ENCODE assay signal across 8 cellular contexts in the genomic region with DNA sequence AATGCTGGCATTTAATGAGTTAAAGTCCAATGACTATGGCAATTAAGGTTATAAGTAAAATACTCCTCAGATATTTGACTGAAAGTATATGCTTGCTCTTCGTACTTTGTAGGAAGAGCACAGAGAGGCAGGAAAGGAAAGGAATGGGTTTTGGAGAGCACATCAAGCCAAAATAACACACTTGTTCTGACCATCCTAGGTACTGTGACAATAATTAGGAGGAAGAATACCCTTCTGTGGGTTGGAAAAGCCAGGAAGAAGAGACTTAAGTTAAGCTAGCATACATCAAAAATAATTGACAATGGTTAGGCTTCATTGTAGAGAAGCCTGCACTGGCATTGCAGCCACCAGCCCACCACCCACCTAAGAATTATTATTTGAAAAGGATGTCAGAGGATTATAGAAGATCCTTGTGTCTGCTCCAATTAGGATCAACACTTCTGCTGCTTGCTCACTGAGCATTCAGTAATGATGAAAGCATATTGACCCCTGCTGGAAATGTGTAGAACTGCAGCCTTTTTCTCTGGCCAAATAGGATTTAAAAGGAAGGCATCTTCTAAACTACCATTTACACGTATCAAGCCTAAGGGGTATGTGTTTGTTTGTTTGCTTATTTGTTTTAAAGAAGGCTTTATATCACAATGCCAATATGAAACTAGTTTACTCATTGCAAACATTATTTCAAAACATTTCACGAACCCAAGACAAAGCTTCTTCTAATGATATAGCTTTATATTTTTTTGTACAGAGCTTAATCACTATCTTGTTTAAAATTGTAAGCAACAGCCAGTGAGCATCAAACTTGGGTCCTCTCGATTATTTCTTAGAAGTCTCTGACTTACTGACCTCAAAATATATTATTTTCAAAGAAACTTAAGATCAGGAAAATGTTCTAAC.
DNase-seq lines count a peak whose midpoint lies in the region; ATAC-seq and TF ChIP-seq lines count a peak whose summit lies in the region.

No MANE protein-coding gene starts in this region.

- POLR2A ChIA-PET in Caco-2 (lab: Charles Lee) = no interaction called here
- POLR2A ChIA-PET in naive thymus-derived CD8-positive, alpha-beta T cell (lab: Charles Lee) = no interaction called here

- H3K27ac ChIP-seq in esophagus muscularis mucosa (replicated peaks in 1 of 4) (no peak overlapping the region), tibial nerve (no peak overlapping the region)

- no peaks in the 10 kb centered on the region for H3K4me1 Mint-ChIP-seq in Caco-2 (ENCODE audit: low read depth, unreplicated experiment)
- peaks cover 0 to 2% (median 0%) of the 10 kb centered on the region in 4 donors for H3K4me1 Mint-ChIP-seq in naive thymus-derived CD8-positive, alpha-beta T cell

- CTCF ChIA-PET in Caco-2 (lab: Charles Lee) = interaction anchor here (0.6 kb wide), 1 partner anchor 285 kb away, joined by 3 read pairs; no protein-coding TSS in a partner anchor

- no TSS peak for BruUV-seq in Caco-2 (replicated peaks; lab: Mats Ljungman, UMichigan)

- H3K4me3 ChIP-seq in Caco-2 (ENCODE audit: low read depth, low read length) = no peak overlapping the region
- peak overlapping the region in 1 of 4 donors; percentile 13 for H3K4me3 ChIP-seq in esophagus muscularis mucosa
- no peak overlapping the region for H3K4me3 ChIP-seq in tibial nerve

- 26% methylated on average over 4 of the region's 4 CpGs for WGBS in esophagus muscularis mucosa
- WGBS in tibial nerve, 2 donors = 24 to 30% methylated on average over 4 of the region's 4 CpGs

- TF ChIP-seq CTCF in Caco-2 (IDR thresholded peaks at IDR 0.05; ENCODE audit: insufficient read depth in 1 of 2, low read depth in 1 of 2, low read length in 1 of 2, severe bottlenecking in 1 of 2, unreplicated experiment in 1 of 2) (peak; percentile 73 to 80), esophagus muscularis mucosa (IDR thresholded peaks at IDR 0.05) (peak; percentile 88 to 93 (median 89)), tibial nerve (IDR thresholded peaks at IDR 0.05) (peak; percentile 72 to 88 (median 83))

- TF ChIP-seq POLR2A in esophagus muscularis mucosa (IDR thresholded peaks at IDR 0.05; ENCODE audit: low read depth) (no peak), tibial nerve (IDR thresholded peaks at IDR 0.05) (no peak)

- intact Hi-C loops in Caco-2 (cut with micrococcal nuclease; ENCODE audit: unreplicated experiment) = loop anchor here (1.0 kb wide), 3 partner anchors 167 to 845 kb away; no protein-coding TSS in a partner anchor
- intact Hi-C loops in esophagus muscularis mucosa (cut with DNase I) = loop anchor here (5.0 kb wide), 1 partner anchor 793 kb away; no protein-coding TSS in a partner anchor

- no peaks in the 10 kb centered on the region for H3K9me3 Mint-ChIP-seq in Caco-2 (ENCODE audit: unreplicated experiment)
- peaks cover 0 to 4% (median 0%) of the 10 kb centered on the region in 9 donors for H3K9me3 Mint-ChIP-seq in naive thymus-derived CD8-positive, alpha-beta T cell

- H3K9me3 ChIP-seq in Caco-2 (no peaks in the 10 kb centered on the region), esophagus muscularis mucosa (no peaks in the 10 kb centered on the region), tibial nerve (no peaks in the 10 kb centered on the region)

- no peaks in the 10 kb centered on the region for H3K36me3 Mint-ChIP-seq in Caco-2 (ENCODE audit: insufficient read depth, unreplicated experiment)
- H3K36me3 Mint-ChIP-seq in naive thymus-derived CD8-positive, alpha-beta T cell = peaks cover 0 to 4% (median 0%) of the 10 kb centered on the region in 3 donors

- peaks cover 2% of the 10 kb centered on the region for H3K27me3 Mint-ChIP-seq in Caco-2 (ENCODE audit: insufficient read depth, unreplicated experiment)
- peaks cover 0 to 4% (median 2%) of the 10 kb centered on the region in 5 donors for H3K27me3 Mint-ChIP-seq in naive thymus-derived CD8-positive, alpha-beta T cell

- ATAC-seq in GM19372 (IDR thresholded peaks at IDR 0.05; ENCODE audit: low read depth, unreplicated experiment) (peak; percentile 78), HG03469 (IDR thresholded peaks at IDR 0.05; ENCODE audit: unreplicated experiment) (peak; percentile 81)
- peak; percentile 52 to 67 for ATAC-seq in naive thymus-derived CD8-positive, alpha-beta T cell

- H3K4me1 ChIP-seq in Caco-2 = no peaks in the 10 kb centered on the region
- peaks cover 3 to 18% (median 15%) of the 10 kb centered on the region in 4 donors for H3K4me1 ChIP-seq in esophagus muscularis mucosa
- peaks cover 0 to 3% (median 0%) of the 10 kb centered on the region in 4 donors for H3K4me1 ChIP-seq in tibial nerve

- H3K4me3 Mint-ChIP-seq in Caco-2 (ENCODE audit: unreplicated experiment) = no peak overlapping the region
- no peak overlapping the region for H3K4me3 Mint-ChIP-seq in naive thymus-derived CD8-positive, alpha-beta T cell

- H3K36me3 ChIP-seq in Caco-2 (ENCODE audit: control insufficient read depth, insufficient read depth, low read length) = no peaks in the 10 kb centered on the region
- H3K36me3 ChIP-seq in esophagus muscularis mucosa = no peaks in the 10 kb centered on the region
- no peaks in the 10 kb centered on the region for H3K36me3 ChIP-seq in tibial nerve

- no peak overlapping the region for H3K27ac Mint-ChIP-seq in Caco-2 (ENCODE audit: unreplicated experiment)
- no peak overlapping the region for H3K27ac Mint-ChIP-seq in naive thymus-derived CD8-positive, alpha-beta T cell

- peak; percentile 47 to 66 for DNase-seq in Caco-2
- peak; percentile 67 for DNase-seq in NCI-H446 treated with DMSO at 0.1 percent for 48 hours (lab: John Stamatoyannopoulos, UW)
- peak; percentile 12 to 18 for DNase-seq in activated CD4-positive, alpha-beta T cell treated with anti-CD3 and anti-CD28 coated beads, Interleukin-2, amount 50 U/mL, for 4 hours
- DNase-seq in esophagus muscularis mucosa (ENCODE audit: extremely low spot score) = no peak
- peak in 9 of 10 donors; percentile 2 to 70 (median 48) for DNase-seq in naive thymus-derived CD8-positive, alpha-beta T cell
- peak; percentile 33 to 83 for DNase-seq in tibial nerve (ENCODE audit: low spot score in 2 of 2)

- no peak for TF ChIP-seq EP300 in esophagus muscularis mucosa (IDR thresholded peaks at IDR 0.05)
- no peak for TF ChIP-seq EP300 in tibial nerve (IDR thresholded peaks at IDR 0.05)

- H3K27me3 ChIP-seq in Caco-2 (replicated peaks; ENCODE audit: control insufficient read depth, insufficient read depth, low read length) (no peaks in the 10 kb centered on the region), esophagus muscularis mucosa (no peaks in the 10 kb centered on the region), tibial nerve (no peaks in the 10 kb centered on the region)
